In the genomic region with DNA sequence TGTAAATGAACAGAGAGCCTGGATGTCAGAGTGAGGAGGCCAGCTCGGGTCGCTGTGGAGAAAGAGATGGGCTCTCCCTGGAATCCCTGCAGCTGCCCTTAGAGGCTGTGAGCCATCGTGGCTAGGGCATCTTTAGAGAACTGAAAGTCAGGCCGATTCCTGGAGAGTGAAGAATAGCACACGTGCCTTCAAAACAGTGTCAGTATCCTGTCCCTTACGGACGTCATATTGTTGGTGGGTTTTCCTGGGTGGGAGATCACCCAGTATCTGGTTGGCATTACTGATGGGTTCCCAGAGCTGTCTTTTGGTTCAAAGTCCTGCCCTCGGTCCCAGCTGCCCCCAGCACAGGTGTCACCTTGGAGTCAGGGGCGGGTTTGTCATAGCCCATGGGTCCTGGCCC, we compare ENCODE assay signal across 16 cellular contexts. TPM values are rescaled to one million over a fixed set of nuclear protein-coding genes. Genes with fewer than 3 reads are reported as not detected.
DNase-seq lines count a peak whose midpoint lies in the region; ATAC-seq and TF ChIP-seq lines count a peak whose summit lies in the region.
"Had no signal": no experiment of that assay in that cellular context is flagged by ENCODE, and none has a peak within 500 bp of the region (broad histone marks: within the 10 kb centered on the region; RNA-seq: fewer than 3 reads in every experiment).

No MANE protein-coding gene starts in this region.

- no TSS peak for BruUV-seq in OCI-LY7 (replicated peaks; lab: Mats Ljungman, UMichigan)

- H3K9me3 Mint-ChIP-seq in activated naive CD4-positive, alpha-beta T cell treated with anti-CD3 and anti-CD28 coated beads for 36 hours: no peaks in the 10 kb centered on the region
- no peaks in the 10 kb centered on the region for H3K9me3 Mint-ChIP-seq in stimulated activated memory B cell treated with anti-CD40 and anti-IgM and Interleukin-4, amounts not matched to agents 10 μg/mL and 1 μg/mL and 100 μg/mL, for 72 hours

- peaks cover 64% of the 10 kb centered on the region for H3K36me3 Mint-ChIP-seq in activated naive CD4-positive, alpha-beta T cell treated with anti-CD3 and anti-CD28 coated beads for 36 hours (ENCODE audit: low read depth)
- H3K36me3 Mint-ChIP-seq in stimulated activated memory B cell treated with anti-CD40 and anti-IgM and Interleukin-4, amounts not matched to agents 10 μg/mL and 1 μg/mL and 100 μg/mL, for 72 hours: peaks cover 47% of the 10 kb centered on the region

- peak; percentile 23 for DNase-seq in activated naive CD4-positive, alpha-beta T cell treated with anti-CD3 and anti-CD28 coated beads for 36 hours
- no peak for DNase-seq in activated naive CD4-positive, alpha-beta T cell (lab: John Stamatoyannopoulos, UW)
- peak; percentile 73 for DNase-seq in OCI-LY7 (ENCODE audit: low spot score)
- DNase-seq in NCI-H748 treated with DMSO at 0.1 percent for 48 hours (lab: John Stamatoyannopoulos, UW): no peak
- no peak for DNase-seq in stimulated activated CD4-positive, alpha-beta T cell treated with anti-CD3 and anti-CD28 coated beads, Interleukin-15, amount 100 ng/mL, for 24 hours
- DNase-seq in NCI-H82 treated with DMSO at 0.1 percent for 48 hours (lab: John Stamatoyannopoulos, UW; ENCODE audit: unreplicated experiment): no peak
- DNase-seq: activated effector memory CD4-positive, alpha-beta T cell treated with anti-CD3 and anti-CD28 coated beads, Interleukin-2, amount 50 U/mL, for 16 hours; central memory CD4-positive, alpha-beta T cell; GM23248; mesenchymal stem cell; NCI-H1436; NCI-H526 treated with DMSO at 0.1 percent for 48 hours; pancreas had no signal

- H3K9me2 ChIP-seq in OCI-LY7 (ENCODE audit: insufficient read depth, low read length): no peaks in the 10 kb centered on the region

- CTCF ChIA-PET in activated naive CD4-positive, alpha-beta T cell treated with anti-CD3 and anti-CD28 coated beads for 36 hours (lab: Charles Lee): interaction anchor here (1.4 to 4.5 kb wide), 2 partner anchors 11 to 124 kb away, joined by 7 to 24 read pairs; no protein-coding TSS in a partner anchor
- CTCF ChIA-PET in OCI-LY7 (lab: Charles Lee; ENCODE audit: unreplicated experiment): interaction anchor here (0.6 to 1.1 kb wide), 2 partner anchors 20 to 177 kb away, joined by 3 read pairs; no protein-coding TSS in a partner anchor

- POLR2A ChIA-PET in OCI-LY7 (lab: Charles Lee): interaction anchor here (0.6 to 5.1 kb wide), 7 partner anchors 9 to 141 kb away, joined by 3 to 83 read pairs (median 4); no protein-coding TSS in a partner anchor

- H3K4me3 ChIP-seq in OCI-LY7 (ENCODE audit: low read depth, low read length, poor library complexity, severe bottlenecking): no peak overlapping the region
- H3K4me3 ChIP-seq: GM23248, pancreas had no signal

- TF ChIP-seq CTCF in OCI-LY7 (conservative IDR thresholded peaks at IDR 0.05; ENCODE audit: low read length): no peak

- H3K9me3 ChIP-seq in OCI-LY7 (ENCODE audit: low read length): no peaks in the 10 kb centered on the region
- H3K9me3 ChIP-seq: pancreas had no signal

- H3K4me1 Mint-ChIP-seq in activated naive CD4-positive, alpha-beta T cell treated with anti-CD3 and anti-CD28 coated beads for 36 hours (ENCODE audit: low read depth): peaks cover 36% of the 10 kb centered on the region
- peaks cover 69% of the 10 kb centered on the region for H3K4me1 Mint-ChIP-seq in stimulated activated memory B cell treated with anti-CD40 and anti-IgM and Interleukin-4, amounts not matched to agents 10 μg/mL and 1 μg/mL and 100 μg/mL, for 72 hours

- ATAC-seq in HG02623 (IDR thresholded peaks at IDR 0.05; ENCODE audit: unreplicated experiment): peak; percentile 20
- ATAC-seq in stimulated activated memory B cell treated with anti-CD40 and anti-IgM and Interleukin-4, amounts not matched to agents 10 μg/mL and 1 μg/mL and 100 μg/mL, for 72 hours: peak; percentile 66

- no peaks in the 10 kb centered on the region for H4K20me1 ChIP-seq in OCI-LY7 (ENCODE audit: insufficient read depth, low read length)

- H3K27me3 Mint-ChIP-seq in activated naive CD4-positive, alpha-beta T cell treated with anti-CD3 and anti-CD28 coated beads for 36 hours (ENCODE audit: low read depth): no peaks in the 10 kb centered on the region
- H3K27me3 Mint-ChIP-seq in stimulated activated memory B cell treated with anti-CD40 and anti-IgM and Interleukin-4, amounts not matched to agents 10 μg/mL and 1 μg/mL and 100 μg/mL, for 72 hours: no peaks in the 10 kb centered on the region

- intact Hi-C loops in activated naive CD4-positive, alpha-beta T cell treated with anti-CD3 and anti-CD28 coated beads for 36 hours (cut with micrococcal nuclease): loop anchor here (5.0 kb wide), 1 partner anchor 118 kb away; no protein-coding TSS in a partner anchor
- intact Hi-C loops in OCI-LY7 (cut with micrococcal nuclease; ENCODE audit: unreplicated experiment): loop anchor here (2.0 kb wide), 1 partner anchor 17 kb away; no protein-coding TSS in a partner anchor

- peaks cover 91% of the 10 kb centered on the region for H3K36me3 ChIP-seq in OCI-LY7 (ENCODE audit: insufficient read depth, low read length)
- H3K36me3 ChIP-seq: pancreas had no signal

- peak overlapping the region; percentile 26 for H3K4me3 Mint-ChIP-seq in activated naive CD4-positive, alpha-beta T cell treated with anti-CD3 and anti-CD28 coated beads for 36 hours
- peak overlapping the region; percentile 36 for H3K4me3 Mint-ChIP-seq in stimulated activated memory B cell treated with anti-CD40 and anti-IgM and Interleukin-4, amounts not matched to agents 10 μg/mL and 1 μg/mL and 100 μg/mL, for 72 hours

- no peak overlapping the region for H2AFZ ChIP-seq in OCI-LY7 (ENCODE audit: low read length)
- H2AFZ ChIP-seq: GM23248 had no signal

- H3K4me2 ChIP-seq in OCI-LY7 (ENCODE audit: low read length): peak overlapping the region; percentile 80

- peak overlapping the region; percentile 80 for H3K27ac ChIP-seq in OCI-LY7 (ENCODE audit: low read depth, low read length, poor library complexity, severe bottlenecking)
- H3K27ac ChIP-seq: GM23248, pancreas had no signal

- peaks cover 51% of the 10 kb centered on the region for H3K79me2 ChIP-seq in OCI-LY7 (ENCODE audit: insufficient read depth, low read depth, low read length)

- peaks cover 76% of the 10 kb centered on the region for H3K4me1 ChIP-seq in OCI-LY7 (ENCODE audit: insufficient read depth, low read length, poor library complexity, severe bottlenecking)
- H3K4me1 ChIP-seq: pancreas had no signal

- H3K27ac Mint-ChIP-seq in activated naive CD4-positive, alpha-beta T cell treated with anti-CD3 and anti-CD28 coated beads for 36 hours: peak overlapping the region; percentile 88
- H3K27ac Mint-ChIP-seq in stimulated activated memory B cell treated with anti-CD40 and anti-IgM and Interleukin-4, amounts not matched to agents 10 μg/mL and 1 μg/mL and 100 μg/mL, for 72 hours: peak overlapping the region; percentile 88

RNA-seq across cellular contexts. Expression of a gene that starts 25.3 kb away (rescaled TPM):
- total RNA-seq in activated naive CD4-positive, alpha-beta T cell treated with anti-CD3 and anti-CD28 coated beads for 36 hours: 100 to 1,000 TPM; 213 to 226 TPM
- 90.0 and 108 TPM in 2 replicates for total RNA-seq in OCI-LY7 (2014; rRNA removed; shearing (Covaris generic))
- total RNA-seq in OCI-LY7 (2022): 161 and 163 TPM in 2 replicates
- total RNA-seq: GM23248, SK-MEL-5 had no signal

Comparison
In these comparisons a context has a peak if more than half of its experiments do, and no peak if none do; other contexts are left out.
1. DNase-seq: peak in activated naive CD4-positive, alpha-beta T cell treated with anti-CD3 and anti-CD28 coated beads for 36 hours (single experiment) and OCI-LY7 (single experiment); none in activated naive CD4-positive, alpha-beta T cell (0 of 4), NCI-H748 treated with DMSO at 0.1 percent for 48 hours (single experiment), stimulated activated CD4-positive, alpha-beta T cell treated with anti-CD3 and anti-CD28 coated beads, Interleukin-15, amount 100 ng/mL, for 24 hours (single experiment) and NCI-H82 treated with DMSO at 0.1 percent for 48 hours (single experiment).